24 cellular contexts compared by ENCODE assay signal in genomic region chr10:6586501-6586900, GRCh38. TPM values are rescaled to one million over a fixed set of nuclear protein-coding genes. Genes with fewer than 3 reads are reported as not detected.
DNase-seq lines count a peak whose midpoint lies in the region; ATAC-seq lines count a peak whose summit lies in the region.
"Had no signal": no experiment of that assay in that cellular context is flagged by ENCODE, and none has a peak within 500 bp of the region (broad histone marks: within the 10 kb centered on the region; RNA-seq: fewer than 3 reads in every experiment).

No MANE protein-coding gene starts in this region.

- CTCF ChIA-PET in activated naive CD4-positive, alpha-beta T cell treated with anti-CD3 and anti-CD28 coated beads, Interleukin-2, amount 10 ng/mL, durations not matched to agents 7 days and 5 days (lab: Charles Lee): interaction anchor here (0.7 to 1.2 kb wide), 4 partner anchors 8 to 113 kb away, joined by 3 to 5 read pairs (median 4); no protein-coding TSS in a partner anchor
- CTCF ChIA-PET in activated CD4-positive, alpha-beta memory T cell treated with anti-CD3 and anti-CD28 coated beads for 36 hours (lab: Charles Lee): interaction anchor here (1.7 to 2.1 kb wide), 2 partner anchors 61 to 81 kb away, joined by 6 to 8 read pairs; no protein-coding TSS in a partner anchor

- H3K27me3 Mint-ChIP-seq in activated naive CD4-positive, alpha-beta T cell treated with anti-CD3 and anti-CD28 coated beads, Interleukin-2, amount 10 ng/mL, durations not matched to agents 7 days and 5 days: no peaks in the 10 kb centered on the region
- H3K27me3 Mint-ChIP-seq in activated CD4-positive, alpha-beta memory T cell treated with anti-CD3 and anti-CD28 coated beads for 36 hours: no peaks in the 10 kb centered on the region
- H3K27me3 Mint-ChIP-seq in central memory CD8-positive, alpha-beta T cell: no peaks in the 10 kb centered on the region
- H3K27me3 Mint-ChIP-seq in stimulated activated naive CD8-positive, alpha-beta T cell treated with anti-CD3 and anti-CD28 coated beads, Interleukin-15, amount 100 ng/mL, for 72 hours: no peaks in the 10 kb centered on the region

- no peak for ATAC-seq in central memory CD8-positive, alpha-beta T cell (replicated peaks; ENCODE audit: extremely low read depth, poor library complexity, severe bottlenecking)
- peak; percentile 73 for ATAC-seq in stimulated activated naive CD8-positive, alpha-beta T cell treated with anti-CD3 and anti-CD28 coated beads, Interleukin-15, amount 100 ng/mL, for 72 hours
- ATAC-seq in HG02981 (IDR thresholded peaks at IDR 0.05; ENCODE audit: unreplicated experiment): no peak
- no peak for ATAC-seq in left ventricle myocardium superior
- ATAC-seq: heart left ventricle, left cardiac atrium, pancreas, PC-3, right cardiac atrium had no signal

- intact Hi-C loops in activated CD4-positive, alpha-beta memory T cell treated with anti-CD3 and anti-CD28 coated beads for 36 hours (cut with micrococcal nuclease): no loop called here
- intact Hi-C loops in left ventricle myocardium superior (cut with micrococcal nuclease): no loop called here

- peak overlapping the region; percentile 94 for H3K4me3 Mint-ChIP-seq in activated naive CD4-positive, alpha-beta T cell treated with anti-CD3 and anti-CD28 coated beads, Interleukin-2, amount 10 ng/mL, durations not matched to agents 7 days and 5 days
- peak overlapping the region; percentile 90 for H3K4me3 Mint-ChIP-seq in activated CD4-positive, alpha-beta memory T cell treated with anti-CD3 and anti-CD28 coated beads for 36 hours
- H3K4me3 Mint-ChIP-seq in central memory CD8-positive, alpha-beta T cell: peak overlapping the region; percentile 37
- peak overlapping the region; percentile 96 to 98 for H3K4me3 Mint-ChIP-seq in stimulated activated naive CD8-positive, alpha-beta T cell treated with anti-CD3 and anti-CD28 coated beads, Interleukin-15, amount 100 ng/mL, for 72 hours
- H3K4me3 Mint-ChIP-seq: nephron progenitor cell had no signal

- H3K36me3 Mint-ChIP-seq in activated naive CD4-positive, alpha-beta T cell treated with anti-CD3 and anti-CD28 coated beads, Interleukin-2, amount 10 ng/mL, durations not matched to agents 7 days and 5 days: peaks cover 95% of the 10 kb centered on the region
- H3K36me3 Mint-ChIP-seq in activated CD4-positive, alpha-beta memory T cell treated with anti-CD3 and anti-CD28 coated beads for 36 hours: peaks cover 75% of the 10 kb centered on the region
- peaks cover 38% of the 10 kb centered on the region for H3K36me3 Mint-ChIP-seq in central memory CD8-positive, alpha-beta T cell (ENCODE audit: insufficient read depth)

- peaks cover 73% of the 10 kb centered on the region for H3K4me1 Mint-ChIP-seq in activated naive CD4-positive, alpha-beta T cell treated with anti-CD3 and anti-CD28 coated beads, Interleukin-2, amount 10 ng/mL, durations not matched to agents 7 days and 5 days
- H3K4me1 Mint-ChIP-seq in activated CD4-positive, alpha-beta memory T cell treated with anti-CD3 and anti-CD28 coated beads for 36 hours (ENCODE audit: low read depth): peaks cover 89% of the 10 kb centered on the region
- peaks cover 75% of the 10 kb centered on the region for H3K4me1 Mint-ChIP-seq in central memory CD8-positive, alpha-beta T cell
- peaks cover 67% of the 10 kb centered on the region for H3K4me1 Mint-ChIP-seq in stimulated activated naive CD8-positive, alpha-beta T cell treated with anti-CD3 and anti-CD28 coated beads, Interleukin-15, amount 100 ng/mL, for 72 hours

- DNase-seq in activated naive CD4-positive, alpha-beta T cell treated with anti-CD3 and anti-CD28 coated beads, Interleukin-2, amount 10 ng/mL, durations not matched to agents 7 days and 5 days: peak; percentile 62
- no peak for DNase-seq in activated naive CD4-positive, alpha-beta T cell treated with anti-CD3 and anti-CD28 coated beads, Interleukin-2, amount 50 U/mL, for 16 hours
- DNase-seq in activated CD4-positive, alpha-beta memory T cell treated with anti-CD3 and anti-CD28 coated beads for 36 hours: peak; percentile 57
- DNase-seq in central memory CD8-positive, alpha-beta T cell (ENCODE audit: low spot score in 2 of 2): no peak
- DNase-seq in stimulated activated naive CD8-positive, alpha-beta T cell treated with anti-CD3 and anti-CD28 coated beads, Interleukin-15, amount 100 ng/mL, for 72 hours: peak; percentile 20 to 73
- no peak for DNase-seq in left ventricle myocardium superior
- DNase-seq: central memory CD4-positive, alpha-beta T cell; dorsolateral prefrontal cortex; GF-D8; heart left ventricle; IMR-90; left cardiac atrium; mesendoderm; MG63; NCI-H1417; NCI-H2107; NCI-H446 treated with DMSO at 0.1 percent for 48 hours; nephron progenitor cell; pancreas; PC-3; right cardiac atrium; SHP77 had no signal

- POLR2A ChIA-PET in activated CD4-positive, alpha-beta memory T cell treated with anti-CD3 and anti-CD28 coated beads for 36 hours (lab: Charles Lee): interaction anchor here (1.7 kb wide), 1 partner anchor 25 kb away, joined by 5 read pairs; no protein-coding TSS in a partner anchor

- peak overlapping the region; percentile 98 for H3K27ac Mint-ChIP-seq in activated naive CD4-positive, alpha-beta T cell treated with anti-CD3 and anti-CD28 coated beads, Interleukin-2, amount 10 ng/mL, durations not matched to agents 7 days and 5 days
- peak overlapping the region; percentile 96 for H3K27ac Mint-ChIP-seq in activated CD4-positive, alpha-beta memory T cell treated with anti-CD3 and anti-CD28 coated beads for 36 hours
- peak overlapping the region; percentile 97 for H3K27ac Mint-ChIP-seq in central memory CD8-positive, alpha-beta T cell (ENCODE audit: low read depth)
- H3K27ac Mint-ChIP-seq in stimulated activated naive CD8-positive, alpha-beta T cell treated with anti-CD3 and anti-CD28 coated beads, Interleukin-15, amount 100 ng/mL, for 72 hours: peak overlapping the region; percentile 92 to 99
- H3K27ac Mint-ChIP-seq: nephron progenitor cell had no signal

- H3K9me3 Mint-ChIP-seq in activated naive CD4-positive, alpha-beta T cell treated with anti-CD3 and anti-CD28 coated beads, Interleukin-2, amount 10 ng/mL, durations not matched to agents 7 days and 5 days: no peaks in the 10 kb centered on the region
- no peaks in the 10 kb centered on the region for H3K9me3 Mint-ChIP-seq in activated CD4-positive, alpha-beta memory T cell treated with anti-CD3 and anti-CD28 coated beads for 36 hours
- no peaks in the 10 kb centered on the region for H3K9me3 Mint-ChIP-seq in central memory CD8-positive, alpha-beta T cell
- no peaks in the 10 kb centered on the region for H3K9me3 Mint-ChIP-seq in stimulated activated naive CD8-positive, alpha-beta T cell treated with anti-CD3 and anti-CD28 coated beads, Interleukin-15, amount 100 ng/mL, for 72 hours
- H3K9me3 Mint-ChIP-seq: nephron progenitor cell had no signal

RNA-seq across cellular contexts. Expression of gene PRKCQ, which starts 6.4 kb away (rescaled TPM):
- total RNA-seq in activated CD4-positive, alpha-beta memory T cell treated with anti-CD3 and anti-CD28 coated beads for 36 hours: 10 to 100 TPM; 44.3 to 45.2 TPM
- total RNA-seq in left ventricle myocardium superior: 0.12 TPM
- total RNA-seq: ascending aorta, PC-3 had no signal

Comparison
In these comparisons a context has a peak if more than half of its experiments do, and no peak if none do; other contexts are left out.
1. DNase-seq: peak in activated naive CD4-positive, alpha-beta T cell treated with anti-CD3 and anti-CD28 coated beads, Interleukin-2, amount 10 ng/mL, durations not matched to agents 7 days and 5 days (single experiment), activated CD4-positive, alpha-beta memory T cell treated with anti-CD3 and anti-CD28 coated beads for 36 hours (single experiment) and stimulated activated naive CD8-positive, alpha-beta T cell treated with anti-CD3 and anti-CD28 coated beads, Interleukin-15, amount 100 ng/mL, for 72 hours (2 of 2); none in activated naive CD4-positive, alpha-beta T cell treated with anti-CD3 and anti-CD28 coated beads, Interleukin-2, amount 50 U/mL, for 16 hours (single experiment), central memory CD8-positive, alpha-beta T cell (0 of 2) and left ventricle myocardium superior (single experiment).
2. H3K4me3 Mint-ChIP-seq: peak in every context shown above with its lines; median percentile 97 in stimulated activated naive CD8-positive, alpha-beta T cell treated with anti-CD3 and anti-CD28 coated beads, Interleukin-15, amount 100 ng/mL, for 72 hours; 94 in activated naive CD4-positive, alpha-beta T cell treated with anti-CD3 and anti-CD28 coated beads, Interleukin-2, amount 10 ng/mL, durations not matched to agents 7 days and 5 days; 90 in activated CD4-positive, alpha-beta memory T cell treated with anti-CD3 and anti-CD28 coated beads for 36 hours; 37 in central memory CD8-positive, alpha-beta T cell.
3. RNA of gene PRKCQ, which starts 6.4 kb away (total RNA-seq): 44.3 to 45.2 TPM in activated CD4-positive, alpha-beta memory T cell treated with anti-CD3 and anti-CD28 coated beads for 36 hours; 0.12 TPM in left ventricle myocardium superior (single experiment); every median in the first group is over 10 times any median in the second.
4. Peak in every context shown above with its lines, with median percentiles within 50 percentile points of each other: H3K27ac Mint-ChIP-seq.